25 cellular contexts compared by ENCODE assay signal in the genomic region with DNA sequence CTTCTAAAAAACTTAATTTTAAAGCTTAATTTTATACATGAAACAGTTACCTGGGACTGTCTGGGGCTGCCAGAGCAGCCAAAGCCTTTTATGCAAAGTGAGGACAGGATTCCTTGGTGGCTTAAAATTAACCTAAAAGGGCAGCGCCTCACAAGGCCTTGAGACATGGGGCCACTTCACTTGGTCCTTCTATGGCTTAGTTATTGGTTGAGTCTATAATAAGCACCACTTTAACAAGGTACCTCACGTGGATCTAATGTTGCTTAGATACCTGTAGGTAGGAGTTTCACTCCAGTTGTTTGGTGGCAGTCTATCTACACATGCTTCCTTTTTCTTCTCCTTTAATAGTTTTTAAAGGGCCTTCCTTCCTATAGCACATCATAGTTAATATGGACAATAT.
"Had no signal": no experiment of that assay in that cellular context is flagged by ENCODE, and none has a peak within 500 bp of the region (broad histone marks: within the 10 kb centered on the region; RNA-seq: fewer than 3 reads in every experiment).

No MANE protein-coding gene starts in this region.

- H3K9me3 ChIP-seq: colonic mucosa, esophagus muscularis mucosa, esophagus squamous epithelium, gastrocnemius medialis, gastroesophageal sphincter, heart left ventricle, heart right ventricle had no signal

- H3K4me3 ChIP-seq: colonic mucosa, coronary artery, dorsolateral prefrontal cortex, esophagus muscularis mucosa, esophagus squamous epithelium, gastrocnemius medialis, gastroesophageal sphincter, heart left ventricle, heart right ventricle had no signal

- H3K27ac ChIP-seq: colonic mucosa, coronary artery, dorsolateral prefrontal cortex, epithelial cell of prostate, esophagus muscularis mucosa, esophagus squamous epithelium, foreskin keratinocyte, gastrocnemius medialis, gastroesophageal sphincter, heart left ventricle, heart right ventricle had no signal

- H3K4me1 Mint-ChIP-seq: endodermal cell had no signal

- H3K27me3 ChIP-seq: colonic mucosa, dorsolateral prefrontal cortex, esophagus muscularis mucosa, esophagus squamous epithelium, foreskin keratinocyte, gastrocnemius medialis, gastroesophageal sphincter, heart left ventricle, heart right ventricle had no signal

- H3K4me1 ChIP-seq: colonic mucosa, esophagus squamous epithelium, foreskin keratinocyte, gastrocnemius medialis, gastroesophageal sphincter, heart left ventricle, heart right ventricle had no signal

- H3K4me3 Mint-ChIP-seq: dendritic cell treated with granulocyte-macrophage colony-stimulating factor and Interleukin-4, amounts not matched to agents 40 ng/mL and 50 ng/mL, for 4 days; effector memory CD8-positive, alpha-beta T cell; endodermal cell had no signal

- H3K27ac Mint-ChIP-seq: dendritic cell treated with granulocyte-macrophage colony-stimulating factor and Interleukin-4, amounts not matched to agents 40 ng/mL and 50 ng/mL, for 4 days; endodermal cell had no signal

- H3K27me3 Mint-ChIP-seq: dendritic cell treated with granulocyte-macrophage colony-stimulating factor and Interleukin-4, amounts not matched to agents 40 ng/mL and 50 ng/mL, for 4 days; effector memory CD8-positive, alpha-beta T cell had no signal

- DNase-seq: colonic mucosa; cortex of kidney; dermis blood vessel endothelial cell; dorsolateral prefrontal cortex; effector CD4-positive, alpha-beta T cell; effector CD8-positive, alpha-beta T cell; effector memory CD4-positive, alpha-beta T cell; effector memory CD8-positive, alpha-beta T cell; endodermal cell; erythroblast; esophagus squamous epithelium; foreskin fibroblast; foreskin keratinocyte; foreskin melanocyte; gastrocnemius medialis; glutamatergic neuron; head of caudate nucleus; heart left ventricle; heart right ventricle had no signal

- H3K9me3 Mint-ChIP-seq: dendritic cell treated with granulocyte-macrophage colony-stimulating factor and Interleukin-4, amounts not matched to agents 40 ng/mL and 50 ng/mL, for 4 days; effector memory CD8-positive, alpha-beta T cell; endodermal cell had no signal

- ATAC-seq: effector memory CD8-positive, alpha-beta T cell; esophagus mucosa; foreskin keratinocyte; gastrocnemius medialis; gastroesophageal sphincter; heart left ventricle; heart right ventricle had no signal
